ENCODE assay signal across 3 cellular contexts in the genomic region with DNA sequence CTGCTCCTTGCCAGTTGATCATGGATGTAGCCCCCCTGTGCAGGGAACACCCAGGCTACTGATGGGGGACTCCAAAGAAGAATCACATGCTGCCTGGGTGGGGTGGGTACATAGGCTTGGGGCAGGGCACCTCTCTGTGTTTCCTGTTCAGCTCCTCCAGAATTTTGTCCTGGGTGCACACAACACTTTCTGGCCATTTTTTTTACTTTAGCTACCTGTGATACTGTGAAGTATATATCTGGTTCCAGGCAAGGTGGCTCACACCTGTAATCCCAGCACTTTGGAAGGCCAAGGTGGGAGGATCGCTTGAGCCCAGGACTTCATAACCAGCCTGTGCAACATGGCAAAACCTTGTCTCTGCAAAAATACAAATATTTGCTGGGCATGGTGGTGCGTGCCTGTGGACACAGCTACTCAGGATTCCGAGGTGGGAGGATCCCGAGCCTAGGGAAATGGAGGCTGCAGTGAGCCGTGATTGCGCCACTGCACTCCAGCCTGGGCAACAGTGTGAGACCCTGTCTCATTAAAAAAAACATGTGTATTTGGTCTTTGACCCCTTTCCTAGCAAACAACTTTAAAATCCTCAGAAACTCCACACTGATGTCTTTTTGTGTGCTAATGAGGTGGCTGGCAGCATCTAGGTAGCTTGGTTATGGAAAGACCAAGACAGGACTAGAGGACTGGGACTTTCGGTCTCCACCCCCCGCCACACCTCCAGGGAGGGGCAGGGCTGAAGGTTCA.
TF ChIP-seq lines count a peak whose summit lies in the region.

No MANE protein-coding gene starts in this region.

TF ChIP-seq in A549, 52 proteins besides CTCF, POLR2A, EP300 and RAD21:
- peak in 1 of 2 experiments; percentile 40; a peak in 1 of 4 replicates for TF ChIP-seq CEBPB (IDR thresholded peaks at IDR 0.05)
- no peak for TF ChIP-seq CBX8 (IDR thresholded peaks at IDR 0.05)

TF ChIP-seq in HCT116, 20 proteins besides CTCF, POLR2A, EP300 and RAD21:
- TF ChIP-seq POLR2AphosphoS5 (IDR thresholded peaks at IDR 0.05; ENCODE audit: low read depth, low read length) (no peak), EGR1 (IDR thresholded peaks at IDR 0.05; ENCODE audit: low read depth) (no peak), FOSL1 (IDR thresholded peaks at IDR 0.05; ENCODE audit: low read depth) (no peak), CBX3 (IDR thresholded peaks at IDR 0.05; ENCODE audit: low read depth) (no peak), JUND (IDR thresholded peaks at IDR 0.05) (no peak), ELF1 (IDR thresholded peaks at IDR 0.05; ENCODE audit: borderline replicate concordance, low read depth) (no peak), TCF7L2 (IDR thresholded peaks at IDR 0.05; ENCODE audit: borderline replicate concordance, extremely low read depth, insufficient read depth, insufficient read length) (no peak), SRF (IDR thresholded peaks at IDR 0.05; ENCODE audit: low read depth) (no peak), YY1 (IDR thresholded peaks at IDR 0.05; ENCODE audit: extremely low read depth, insufficient replicate concordance, low read depth, low read length) (no peak), SIN3A (IDR thresholded peaks at IDR 0.05; ENCODE audit: low read depth) (no peak), ZFX (IDR thresholded peaks at IDR 0.05) (no peak), ZNF274 (IDR thresholded peaks at IDR 0.05; ENCODE audit: low read depth, low read length) (no peak), CEBPB (IDR thresholded peaks at IDR 0.05; ENCODE audit: low read depth) (no peak), EZH2phosphoT487 (IDR thresholded peaks at IDR 0.05; ENCODE audit: borderline replicate concordance) (no peak), EZH2 (IDR thresholded peaks at IDR 0.05) (no peak)
- TF ChIP-seq, protein P1, sequence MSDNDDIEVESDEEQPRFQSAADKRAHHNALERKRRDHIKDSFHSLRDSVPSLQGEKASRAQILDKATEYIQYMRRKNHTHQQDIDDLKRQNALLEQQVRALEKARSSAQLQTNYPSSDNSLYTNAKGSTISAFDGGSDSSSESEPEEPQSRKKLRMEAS (IDR thresholded peaks at IDR 0.05): no peak
- TF ChIP-seq, protein P2, sequence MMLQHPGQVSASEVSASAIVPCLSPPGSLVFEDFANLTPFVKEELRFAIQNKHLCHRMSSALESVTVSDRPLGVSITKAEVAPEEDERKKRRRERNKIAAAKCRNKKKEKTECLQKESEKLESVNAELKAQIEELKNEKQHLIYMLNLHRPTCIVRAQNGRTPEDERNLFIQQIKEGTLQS (IDR thresholded peaks at IDR 0.05): no peak
- TF ChIP-seq, protein P3, sequence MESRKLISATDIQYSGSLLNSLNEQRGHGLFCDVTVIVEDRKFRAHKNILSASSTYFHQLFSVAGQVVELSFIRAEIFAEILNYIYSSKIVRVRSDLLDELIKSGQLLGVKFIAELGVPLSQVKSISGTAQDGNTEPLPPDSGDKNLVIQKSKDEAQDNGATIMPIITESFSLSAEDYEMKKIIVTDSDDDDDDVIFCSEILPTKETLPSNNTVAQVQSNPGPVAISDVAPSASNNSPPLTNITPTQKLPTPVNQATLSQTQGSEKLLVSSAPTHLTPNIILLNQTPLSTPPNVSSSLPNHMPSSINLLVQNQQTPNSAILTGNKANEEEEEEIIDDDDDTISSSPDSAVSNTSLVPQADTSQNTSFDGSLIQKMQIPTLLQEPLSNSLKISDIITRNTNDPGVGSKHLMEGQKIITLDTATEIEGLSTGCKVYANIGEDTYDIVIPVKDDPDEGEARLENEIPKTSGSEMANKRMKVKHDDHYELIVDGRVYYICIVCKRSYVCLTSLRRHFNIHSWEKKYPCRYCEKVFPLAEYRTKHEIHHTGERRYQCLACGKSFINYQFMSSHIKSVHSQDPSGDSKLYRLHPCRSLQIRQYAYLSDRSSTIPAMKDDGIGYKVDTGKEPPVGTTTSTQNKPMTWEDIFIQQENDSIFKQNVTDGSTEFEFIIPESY (IDR thresholded peaks at IDR 0.05; ENCODE audit: extremely low read depth, insufficient replicate concordance, low read length): no peak
- TF ChIP-seq, protein P4, sequence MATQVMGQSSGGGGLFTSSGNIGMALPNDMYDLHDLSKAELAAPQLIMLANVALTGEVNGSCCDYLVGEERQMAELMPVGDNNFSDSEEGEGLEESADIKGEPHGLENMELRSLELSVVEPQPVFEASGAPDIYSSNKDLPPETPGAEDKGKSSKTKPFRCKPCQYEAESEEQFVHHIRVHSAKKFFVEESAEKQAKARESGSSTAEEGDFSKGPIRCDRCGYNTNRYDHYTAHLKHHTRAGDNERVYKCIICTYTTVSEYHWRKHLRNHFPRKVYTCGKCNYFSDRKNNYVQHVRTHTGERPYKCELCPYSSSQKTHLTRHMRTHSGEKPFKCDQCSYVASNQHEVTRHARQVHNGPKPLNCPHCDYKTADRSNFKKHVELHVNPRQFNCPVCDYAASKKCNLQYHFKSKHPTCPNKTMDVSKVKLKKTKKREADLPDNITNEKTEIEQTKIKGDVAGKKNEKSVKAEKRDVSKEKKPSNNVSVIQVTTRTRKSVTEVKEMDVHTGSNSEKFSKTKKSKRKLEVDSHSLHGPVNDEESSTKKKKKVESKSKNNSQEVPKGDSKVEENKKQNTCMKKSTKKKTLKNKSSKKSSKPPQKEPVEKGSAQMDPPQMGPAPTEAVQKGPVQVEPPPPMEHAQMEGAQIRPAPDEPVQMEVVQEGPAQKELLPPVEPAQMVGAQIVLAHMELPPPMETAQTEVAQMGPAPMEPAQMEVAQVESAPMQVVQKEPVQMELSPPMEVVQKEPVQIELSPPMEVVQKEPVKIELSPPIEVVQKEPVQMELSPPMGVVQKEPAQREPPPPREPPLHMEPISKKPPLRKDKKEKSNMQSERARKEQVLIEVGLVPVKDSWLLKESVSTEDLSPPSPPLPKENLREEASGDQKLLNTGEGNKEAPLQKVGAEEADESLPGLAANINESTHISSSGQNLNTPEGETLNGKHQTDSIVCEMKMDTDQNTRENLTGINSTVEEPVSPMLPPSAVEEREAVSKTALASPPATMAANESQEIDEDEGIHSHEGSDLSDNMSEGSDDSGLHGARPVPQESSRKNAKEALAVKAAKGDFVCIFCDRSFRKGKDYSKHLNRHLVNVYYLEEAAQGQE (IDR thresholded peaks at IDR 0.05; ENCODE audit: low read depth): no peak

TF ChIP-seq in HepG2, 621 proteins besides CTCF, POLR2A, EP300 and RAD21 (continues in another document):
- TF ChIP-seq FOXP1 (IDR thresholded peaks at IDR 0.05): no peak
- TF ChIP-seq FOXP1 (CRISPR knock-in tag; IDR thresholded peaks at IDR 0.05): peak; percentile 87
- peak; percentile 60; the same call in 1 of the 2 replicates for TF ChIP-seq GABPB1 (CRISPR knock-in tag; IDR thresholded peaks at IDR 0.05)
- TF ChIP-seq, protein P5, sequence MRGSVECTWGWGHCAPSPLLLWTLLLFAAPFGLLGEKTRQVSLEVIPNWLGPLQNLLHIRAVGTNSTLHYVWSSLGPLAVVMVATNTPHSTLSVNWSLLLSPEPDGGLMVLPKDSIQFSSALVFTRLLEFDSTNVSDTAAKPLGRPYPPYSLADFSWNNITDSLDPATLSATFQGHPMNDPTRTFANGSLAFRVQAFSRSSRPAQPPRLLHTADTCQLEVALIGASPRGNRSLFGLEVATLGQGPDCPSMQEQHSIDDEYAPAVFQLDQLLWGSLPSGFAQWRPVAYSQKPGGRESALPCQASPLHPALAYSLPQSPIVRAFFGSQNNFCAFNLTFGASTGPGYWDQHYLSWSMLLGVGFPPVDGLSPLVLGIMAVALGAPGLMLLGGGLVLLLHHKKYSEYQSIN (CRISPR knock-in tag; IDR thresholded peaks at IDR 0.05; ENCODE audit: borderline replicate concordance): no peak
- no peak for TF ChIP-seq TEAD2 (CRISPR knock-in tag; IDR thresholded peaks at IDR 0.05)
- TF ChIP-seq LCORL (IDR thresholded peaks at IDR 0.05): 0 out of 2 replicates have a peak, but pooled peaks have one; percentile 7
- TF ChIP-seq LCORL (CRISPR knock-in tag; IDR thresholded peaks at IDR 0.05): peak; percentile 51; the same call in 1 of the 2 replicates
- TF ChIP-seq HNRNPLL (IDR thresholded peaks at IDR 0.05; ENCODE audit: low read depth, low read length, poor library complexity, severe bottlenecking): no peak
- TF ChIP-seq ZNF644 (CRISPR knock-in tag; IDR thresholded peaks at IDR 0.05; ENCODE audit: low read depth): peak; percentile 55
- peak; percentile 70; the same call in 1 of the 2 replicates for TF ChIP-seq MIER3 (CRISPR knock-in tag; IDR thresholded peaks at IDR 0.05; ENCODE audit: borderline replicate concordance)
- TF ChIP-seq, protein P6, sequence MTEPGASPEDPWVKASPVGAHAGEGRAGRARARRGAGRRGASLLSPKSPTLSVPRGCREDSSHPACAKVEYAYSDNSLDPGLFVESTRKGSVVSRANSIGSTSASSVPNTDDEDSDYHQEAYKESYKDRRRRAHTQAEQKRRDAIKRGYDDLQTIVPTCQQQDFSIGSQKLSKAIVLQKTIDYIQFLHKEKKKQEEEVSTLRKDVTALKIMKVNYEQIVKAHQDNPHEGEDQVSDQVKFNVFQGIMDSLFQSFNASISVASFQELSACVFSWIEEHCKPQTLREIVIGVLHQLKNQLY (CRISPR knock-in tag; IDR thresholded peaks at IDR 0.05): peak; percentile 66
- peak; percentile 74; the same call in 1 of the 2 replicates for TF ChIP-seq CCDC6 (CRISPR knock-in tag; IDR thresholded peaks at IDR 0.05)
- no peak for TF ChIP-seq GZF1 (CRISPR knock-in tag; IDR thresholded peaks at IDR 0.05)
- TF ChIP-seq, protein P7, sequence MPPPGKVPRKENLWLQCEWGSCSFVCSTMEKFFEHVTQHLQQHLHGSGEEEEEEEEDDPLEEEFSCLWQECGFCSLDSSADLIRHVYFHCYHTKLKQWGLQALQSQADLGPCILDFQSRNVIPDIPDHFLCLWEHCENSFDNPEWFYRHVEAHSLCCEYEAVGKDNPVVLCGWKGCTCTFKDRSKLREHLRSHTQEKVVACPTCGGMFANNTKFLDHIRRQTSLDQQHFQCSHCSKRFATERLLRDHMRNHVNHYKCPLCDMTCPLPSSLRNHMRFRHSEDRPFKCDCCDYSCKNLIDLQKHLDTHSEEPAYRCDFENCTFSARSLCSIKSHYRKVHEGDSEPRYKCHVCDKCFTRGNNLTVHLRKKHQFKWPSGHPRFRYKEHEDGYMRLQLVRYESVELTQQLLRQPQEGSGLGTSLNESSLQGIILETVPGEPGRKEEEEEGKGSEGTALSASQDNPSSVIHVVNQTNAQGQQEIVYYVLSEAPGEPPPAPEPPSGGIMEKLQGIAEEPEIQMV (CRISPR knock-in tag; IDR thresholded peaks at IDR 0.05; ENCODE audit: low read depth): peak; percentile 39; the same call in 1 of the 2 replicates
- TF ChIP-seq, protein P8, sequence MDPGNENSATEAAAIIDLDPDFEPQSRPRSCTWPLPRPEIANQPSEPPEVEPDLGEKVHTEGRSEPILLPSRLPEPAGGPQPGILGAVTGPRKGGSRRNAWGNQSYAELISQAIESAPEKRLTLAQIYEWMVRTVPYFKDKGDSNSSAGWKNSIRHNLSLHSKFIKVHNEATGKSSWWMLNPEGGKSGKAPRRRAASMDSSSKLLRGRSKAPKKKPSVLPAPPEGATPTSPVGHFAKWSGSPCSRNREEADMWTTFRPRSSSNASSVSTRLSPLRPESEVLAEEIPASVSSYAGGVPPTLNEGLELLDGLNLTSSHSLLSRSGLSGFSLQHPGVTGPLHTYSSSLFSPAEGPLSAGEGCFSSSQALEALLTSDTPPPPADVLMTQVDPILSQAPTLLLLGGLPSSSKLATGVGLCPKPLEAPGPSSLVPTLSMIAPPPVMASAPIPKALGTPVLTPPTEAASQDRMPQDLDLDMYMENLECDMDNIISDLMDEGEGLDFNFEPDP (CRISPR knock-in tag; conservative IDR thresholded peaks at IDR 0.05): no peak
- TF ChIP-seq TRIM24 (CRISPR knock-in tag; IDR thresholded peaks at IDR 0.05): no peak
- TF ChIP-seq, protein P9, sequence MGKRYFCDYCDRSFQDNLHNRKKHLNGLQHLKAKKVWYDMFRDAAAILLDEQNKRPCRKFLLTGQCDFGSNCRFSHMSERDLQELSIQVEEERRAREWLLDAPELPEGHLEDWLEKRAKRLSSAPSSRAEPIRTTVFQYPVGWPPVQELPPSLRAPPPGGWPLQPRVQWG (CRISPR knock-in tag; IDR thresholded peaks at IDR 0.05; ENCODE audit: borderline replicate concordance, low read depth): no peak
- TF ChIP-seq, protein P10, sequence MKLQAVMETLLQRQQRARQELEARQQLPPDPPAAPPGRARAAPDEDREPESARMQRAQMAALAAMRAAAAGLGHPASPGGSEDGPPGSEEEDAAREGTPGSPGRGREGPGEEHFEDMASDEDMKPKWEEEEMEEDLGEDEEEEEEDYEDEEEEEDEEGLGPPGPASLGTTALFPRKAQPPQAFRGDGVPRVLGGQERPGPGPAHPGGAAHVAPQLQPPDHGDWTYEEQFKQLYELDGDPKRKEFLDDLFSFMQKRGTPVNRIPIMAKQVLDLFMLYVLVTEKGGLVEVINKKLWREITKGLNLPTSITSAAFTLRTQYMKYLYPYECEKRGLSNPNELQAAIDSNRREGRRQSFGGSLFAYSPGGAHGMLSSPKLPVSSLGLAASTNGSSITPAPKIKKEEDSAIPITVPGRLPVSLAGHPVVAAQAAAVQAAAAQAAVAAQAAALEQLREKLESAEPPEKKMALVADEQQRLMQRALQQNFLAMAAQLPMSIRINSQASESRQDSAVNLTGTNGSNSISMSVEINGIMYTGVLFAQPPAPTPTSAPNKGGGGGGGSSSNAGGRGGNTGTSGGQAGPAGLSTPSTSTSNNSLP (IDR thresholded peaks at IDR 0.05; ENCODE audit: low read depth, low read length): 0 out of 2 replicates have a peak, but pooled peaks have one; percentile 19
- no peak for TF ChIP-seq PAX8 (CRISPR knock-in tag; IDR thresholded peaks at IDR 0.05; ENCODE audit: borderline replicate concordance)
- TF ChIP-seq MED8 (CRISPR knock-in tag; IDR thresholded peaks at IDR 0.05; ENCODE audit: insufficient replicate concordance): peak; percentile 72
- TF ChIP-seq SMARCC2 (IDR thresholded peaks at IDR 0.05): no peak
- peak; percentile 94 for TF ChIP-seq ZNF205 (CRISPR knock-in tag; IDR thresholded peaks at IDR 0.05)
- TF ChIP-seq ZNF775 (CRISPR knock-in tag; IDR thresholded peaks at IDR 0.05; ENCODE audit: borderline replicate concordance): 0 out of 2 replicates have a peak, but pooled peaks have one; percentile 35
- TF ChIP-seq ZBTB38 (CRISPR knock-in tag; IDR thresholded peaks at IDR 0.05): peak; percentile 94
- no peak for TF ChIP-seq ZNF256 (CRISPR knock-in tag; conservative IDR thresholded peaks at IDR 0.05)
- peak; percentile 54; the same call in 1 of the 2 replicates for TF ChIP-seq NFYC (CRISPR knock-in tag; IDR thresholded peaks at IDR 0.05)
- TF ChIP-seq TEAD3 (CRISPR knock-in tag; optimal IDR thresholded peaks at IDR 0.05; ENCODE audit: borderline replicate concordance): peak; percentile 76
- peak; percentile 76 for TF ChIP-seq TARDBP (CRISPR knock-in tag; IDR thresholded peaks at IDR 0.05)
- TF ChIP-seq, protein P3 (CRISPR knock-in tag; IDR thresholded peaks at IDR 0.05): peak; percentile 90
